1 cellular context compared by ENCODE assay signal in the genomic region with DNA sequence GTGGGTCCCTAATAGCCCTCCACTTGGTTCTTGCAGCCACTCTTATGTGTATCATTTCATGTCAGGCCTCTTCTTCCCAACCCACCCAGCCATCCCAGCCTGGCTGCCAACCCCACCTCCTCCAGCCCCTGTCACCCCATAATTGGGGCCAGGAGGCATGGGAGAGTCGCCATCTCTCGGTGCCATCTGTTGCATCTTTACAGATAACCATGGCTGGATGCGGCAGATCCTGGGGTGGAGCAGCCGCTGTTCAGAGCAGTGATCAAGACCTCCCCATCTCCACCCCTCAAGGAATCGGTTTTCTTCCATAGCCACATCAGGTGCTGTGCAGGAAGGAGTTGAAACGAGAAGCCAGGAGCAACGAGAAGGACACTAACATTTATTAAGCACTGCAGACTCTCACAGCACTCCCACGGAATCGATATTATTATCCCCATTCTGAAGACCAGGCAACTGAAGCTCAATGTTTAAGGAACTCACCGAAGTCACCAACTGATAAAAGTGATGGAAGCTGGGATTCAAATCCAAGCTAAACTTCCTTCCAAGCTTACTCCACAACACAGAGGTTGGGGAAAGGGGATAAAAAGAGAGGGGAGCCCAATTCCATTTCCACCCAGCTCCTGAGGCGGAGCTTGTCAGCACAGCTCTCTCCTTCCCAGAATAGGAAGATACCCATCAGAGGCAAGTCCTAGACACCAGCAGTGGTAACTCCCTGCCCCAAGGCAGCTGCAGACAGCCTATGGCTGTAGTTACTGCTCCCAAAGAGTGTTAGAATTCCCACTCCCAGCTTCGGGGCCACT.
TF ChIP-seq lines count a peak whose summit lies in the region.

No MANE protein-coding gene starts in this region.

TF ChIP-seq in GM12878, 131 proteins besides CTCF, POLR2A, EP300 and RAD21:
- TF ChIP-seq ZNF384 (IDR thresholded peaks at IDR 0.05; ENCODE audit: borderline replicate concordance, low read depth, low read length) (no peak), RFX5 (IDR thresholded peaks at IDR 0.05; ENCODE audit: low read depth, low read length) (no peak), SMARCA5 (IDR thresholded peaks at IDR 0.05) (no peak), ZZZ3 (IDR thresholded peaks at IDR 0.05; ENCODE audit: control insufficient read depth, insufficient read length, low read depth) (no peak), POLR2AphosphoS5 (IDR thresholded peaks at IDR 0.05; ENCODE audit: low read length) (no peak), CHD4 (IDR thresholded peaks at IDR 0.05) (no peak), NFYA (IDR thresholded peaks at IDR 0.05; ENCODE audit: borderline replicate concordance, low read depth, low read length) (no peak), HCFC1 (IDR thresholded peaks at IDR 0.05; ENCODE audit: low read length) (no peak), FOXM1 (IDR thresholded peaks at IDR 0.05; ENCODE audit: low read depth, low read length) (no peak), FOXK2 (IDR thresholded peaks at IDR 0.05) (no peak), NRF1 (conservative IDR thresholded peaks at IDR 0.05; ENCODE audit: low read depth, low read length) (no peak)
- TF ChIP-seq, protein P1, sequence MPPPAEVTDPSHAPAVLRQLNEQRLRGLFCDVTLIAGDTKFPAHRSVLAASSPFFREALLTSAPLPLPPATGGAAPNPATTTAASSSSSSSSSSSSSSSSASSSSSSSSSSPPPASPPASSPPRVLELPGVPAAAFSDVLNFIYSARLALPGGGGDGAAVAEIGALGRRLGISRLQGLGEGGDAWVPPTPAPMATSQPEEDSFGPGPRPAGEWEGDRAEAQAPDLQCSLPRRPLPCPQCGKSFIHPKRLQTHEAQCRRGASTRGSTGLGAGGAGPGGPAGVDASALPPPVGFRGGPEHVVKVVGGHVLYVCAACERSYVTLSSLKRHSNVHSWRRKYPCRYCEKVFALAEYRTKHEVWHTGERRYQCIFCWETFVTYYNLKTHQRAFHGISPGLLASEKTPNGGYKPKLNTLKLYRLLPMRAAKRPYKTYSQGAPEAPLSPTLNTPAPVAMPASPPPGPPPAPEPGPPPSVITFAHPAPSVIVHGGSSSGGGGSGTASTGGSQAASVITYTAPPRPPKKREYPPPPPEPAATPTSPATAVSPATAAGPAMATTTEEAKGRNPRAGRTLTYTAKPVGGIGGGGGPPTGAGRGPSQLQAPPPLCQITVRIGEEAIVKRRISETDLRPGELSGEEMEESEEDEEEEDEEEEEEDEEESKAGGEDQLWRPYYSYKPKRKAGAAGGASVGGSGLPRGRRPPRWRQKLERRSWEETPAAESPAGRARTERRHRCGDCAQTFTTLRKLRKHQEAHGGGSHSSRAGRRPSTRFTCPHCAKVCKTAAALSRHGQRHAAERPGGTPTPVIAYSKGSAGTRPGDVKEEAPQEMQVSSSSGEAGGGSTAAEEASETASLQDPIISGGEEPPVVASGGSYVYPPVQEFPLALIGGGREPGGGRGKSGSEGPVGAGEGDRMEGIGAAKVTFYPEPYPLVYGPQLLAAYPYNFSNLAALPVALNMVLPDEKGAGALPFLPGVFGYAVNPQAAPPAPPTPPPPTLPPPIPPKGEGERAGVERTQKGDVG (CRISPR knock-in tag; IDR thresholded peaks at IDR 0.05) = no peak
- TF ChIP-seq, protein P2, sequence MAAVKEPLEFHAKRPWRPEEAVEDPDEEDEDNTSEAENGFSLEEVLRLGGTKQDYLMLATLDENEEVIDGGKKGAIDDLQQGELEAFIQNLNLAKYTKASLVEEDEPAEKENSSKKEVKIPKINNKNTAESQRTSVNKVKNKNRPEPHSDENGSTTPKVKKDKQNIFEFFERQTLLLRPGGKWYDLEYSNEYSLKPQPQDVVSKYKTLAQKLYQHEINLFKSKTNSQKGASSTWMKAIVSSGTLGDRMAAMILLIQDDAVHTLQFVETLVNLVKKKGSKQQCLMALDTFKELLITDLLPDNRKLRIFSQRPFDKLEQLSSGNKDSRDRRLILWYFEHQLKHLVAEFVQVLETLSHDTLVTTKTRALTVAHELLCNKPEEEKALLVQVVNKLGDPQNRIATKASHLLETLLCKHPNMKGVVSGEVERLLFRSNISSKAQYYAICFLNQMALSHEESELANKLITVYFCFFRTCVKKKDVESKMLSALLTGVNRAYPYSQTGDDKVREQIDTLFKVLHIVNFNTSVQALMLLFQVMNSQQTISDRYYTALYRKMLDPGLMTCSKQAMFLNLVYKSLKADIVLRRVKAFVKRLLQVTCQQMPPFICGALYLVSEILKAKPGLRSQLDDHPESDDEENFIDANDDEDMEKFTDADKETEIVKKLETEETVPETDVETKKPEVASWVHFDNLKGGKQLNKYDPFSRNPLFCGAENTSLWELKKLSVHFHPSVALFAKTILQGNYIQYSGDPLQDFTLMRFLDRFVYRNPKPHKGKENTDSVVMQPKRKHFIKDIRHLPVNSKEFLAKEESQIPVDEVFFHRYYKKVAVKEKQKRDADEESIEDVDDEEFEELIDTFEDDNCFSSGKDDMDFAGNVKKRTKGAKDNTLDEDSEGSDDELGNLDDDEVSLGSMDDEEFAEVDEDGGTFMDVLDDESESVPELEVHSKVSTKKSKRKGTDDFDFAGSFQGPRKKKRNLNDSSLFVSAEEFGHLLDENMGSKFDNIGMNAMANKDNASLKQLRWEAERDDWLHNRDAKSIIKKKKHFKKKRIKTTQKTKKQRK (IDR thresholded peaks at IDR 0.05; ENCODE audit: low read depth, low read length) = no peak
- TF ChIP-seq, protein P3, sequence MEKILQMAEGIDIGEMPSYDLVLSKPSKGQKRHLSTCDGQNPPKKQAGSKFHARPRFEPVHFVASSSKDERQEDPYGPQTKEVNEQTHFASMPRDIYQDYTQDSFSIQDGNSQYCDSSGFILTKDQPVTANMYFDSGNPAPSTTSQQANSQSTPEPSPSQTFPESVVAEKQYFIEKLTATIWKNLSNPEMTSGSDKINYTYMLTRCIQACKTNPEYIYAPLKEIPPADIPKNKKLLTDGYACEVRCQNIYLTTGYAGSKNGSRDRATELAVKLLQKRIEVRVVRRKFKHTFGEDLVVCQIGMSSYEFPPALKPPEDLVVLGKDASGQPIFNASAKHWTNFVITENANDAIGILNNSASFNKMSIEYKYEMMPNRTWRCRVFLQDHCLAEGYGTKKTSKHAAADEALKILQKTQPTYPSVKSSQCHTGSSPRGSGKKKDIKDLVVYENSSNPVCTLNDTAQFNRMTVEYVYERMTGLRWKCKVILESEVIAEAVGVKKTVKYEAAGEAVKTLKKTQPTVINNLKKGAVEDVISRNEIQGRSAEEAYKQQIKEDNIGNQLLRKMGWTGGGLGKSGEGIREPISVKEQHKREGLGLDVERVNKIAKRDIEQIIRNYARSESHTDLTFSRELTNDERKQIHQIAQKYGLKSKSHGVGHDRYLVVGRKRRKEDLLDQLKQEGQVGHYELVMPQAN (conservative IDR thresholded peaks at IDR 0.05) = no peak
